1 cellular context compared by ENCODE assay signal in genomic region chr6:15088904-15089568, GRCh38.
TF ChIP-seq lines count a peak whose summit lies in the region.

No MANE protein-coding gene starts in this region.

TF ChIP-seq in SK-N-SH, 30 proteins besides CTCF, POLR2A, EP300 and RAD21 (continued from another document):
- TF ChIP-seq PBX3 (IDR thresholded peaks at IDR 0.05), result no peak
- TF ChIP-seq NFIC (IDR thresholded peaks at IDR 0.05; ENCODE audit: borderline replicate concordance), result no peak
- no peak for TF ChIP-seq GABPA (IDR thresholded peaks at IDR 0.05; ENCODE audit: low read depth)
- TF ChIP-seq TCF12 (IDR thresholded peaks at IDR 0.05), result no peak
TF ChIP-seq in SK-N-SH: peak in this region for 0.
